8 cellular contexts compared by ENCODE assay signal in genomic region chr3:52197499-52197841, GRCh38. TPM values are rescaled to one million over a fixed set of nuclear protein-coding genes. Genes with fewer than 3 reads are reported as not detected.
A peak's percentile ranks its signal among the peaks of the same experiment; 100 is the strongest.
DNase-seq lines count a peak whose midpoint lies in the region; ATAC-seq, FAIRE-seq and TF ChIP-seq lines count a peak whose summit lies in the region.

No MANE protein-coding gene starts in this region.

- H3K4me3 ChIP-seq in GM06990 (replicated peaks; ENCODE audit: low read depth, low read length), result peak overlapping the region; percentile 85
- H3K4me3 ChIP-seq in OCI-LY3 (ENCODE audit: low read length), result peak overlapping the region; percentile 90
- peak overlapping the region; percentile 89 for H3K4me3 ChIP-seq in epithelial cell of proximal tubule (ENCODE audit: low read depth, low read length)
- peak overlapping the region; percentile 78 to 98 (median 85) for H3K4me3 ChIP-seq in pancreas

- H3K79me2 ChIP-seq in OCI-LY3 (ENCODE audit: low read length), result peaks cover 16% of the 10 kb centered on the region

- peak overlapping the region; percentile 91 for H3K9ac ChIP-seq in OCI-LY3 (ENCODE audit: low read length)

- no peaks in the 10 kb centered on the region for H4K20me1 ChIP-seq in OCI-LY3 (ENCODE audit: insufficient read depth, low read length)

- intact Hi-C loops in pancreas (cut with DNase I), result no loop called here

- FAIRE-seq in pancreas (lab: Jason Lieb, UNC) (no peak), GM12892 (lab: Jason Lieb, UNC) (no peak)

- H3K27ac ChIP-seq in OCI-LY3 (ENCODE audit: low read length), result peak overlapping the region; percentile 56
- peak overlapping the region in 3 of 4 donors; percentile 56 to 64 (median 61) for H3K27ac ChIP-seq in pancreas

- H3K9me3 ChIP-seq in OCI-LY3 (ENCODE audit: insufficient read depth, low read length) (no peaks in the 10 kb centered on the region), pancreas (no peaks in the 10 kb centered on the region)

- H2AFZ ChIP-seq in OCI-LY3 (ENCODE audit: low read depth, low read length), result peak overlapping the region; percentile 96

- 51 to 58% methylated on average over 10 of the region's 10 CpGs for WGBS in pancreas, 2 donors

- H3K27me3 ChIP-seq in GM06990 (replicated peaks; ENCODE audit: control insufficient read depth, insufficient read depth, low read length) (no peaks in the 10 kb centered on the region), OCI-LY3 (ENCODE audit: low read depth, low read length) (no peaks in the 10 kb centered on the region), pancreas (no peaks in the 10 kb centered on the region)

- no peak for TF ChIP-seq POLR2A in GM12892 (IDR thresholded peaks at IDR 0.05; ENCODE audit: low read depth, low read length)

- peak overlapping the region; percentile 94 for H3K4me2 ChIP-seq in OCI-LY3 (ENCODE audit: low read length)

- H3K4me1 ChIP-seq in OCI-LY3 (ENCODE audit: low read length), result peaks cover 20% of the 10 kb centered on the region
- peaks cover 0 to 16% (median 8%) of the 10 kb centered on the region in 3 donors for H3K4me1 ChIP-seq in pancreas

- TF ChIP-seq CTCF in GM06990 (IDR thresholded peaks at IDR 0.05; ENCODE audit: insufficient read depth, low read length, poor library complexity, severe bottlenecking), result no peak
- no peak for TF ChIP-seq CTCF in OCI-LY3 (IDR thresholded peaks at IDR 0.05; ENCODE audit: low read depth, low read length)
- TF ChIP-seq CTCF in epithelial cell of proximal tubule (conservative IDR thresholded peaks at IDR 0.05; ENCODE audit: low read depth, low read length), result peak; percentile 4
- TF ChIP-seq CTCF in pancreas (IDR thresholded peaks at IDR 0.05), result no peak

- no peak for DNase-seq in GM06990 (ENCODE audit: extremely low read depth, insufficient read length)
- DNase-seq in epithelial cell of proximal tubule (ENCODE audit: low read depth), result no peak
- no peak for DNase-seq in pancreas
- DNase-seq in NCI-H774 (lab: John Stamatoyannopoulos, UW), result no peak
- DNase-seq in GM12892 (ENCODE audit: insufficient read length), result no peak
- DNase-seq in HCEC 1CT, result no peak

- H3K36me3 ChIP-seq in GM06990 (ENCODE audit: control insufficient read depth, insufficient read depth, low read length) (peaks cover 4% of the 10 kb centered on the region; the same call in 1 of the 2 replicates), OCI-LY3 (replicated peaks; ENCODE audit: low read depth, low read length) (peaks cover 24% of the 10 kb centered on the region), pancreas (peaks cover 0 to 2% (median 0%) of the 10 kb centered on the region in 3 donors)

- peak in 1 of 4 donors; percentile 1 for ATAC-seq in pancreas
- ATAC-seq in GM21526 (IDR thresholded peaks at IDR 0.05; ENCODE audit: low FRiP score, unreplicated experiment), result no peak

RNA-seq across cellular contexts. Expression of gene ALAS1, which starts 0.5 kb away (rescaled TPM):
- 56.3 and 71.5 TPM in 2 replicates for total RNA-seq in epithelial cell of proximal tubule
- 10 to 100 TPM; 10.1 to 21.7 (median 12.9) TPM for total RNA-seq in pancreas
- polyA plus RNA-seq in pancreas, result 10 to 100 TPM in 1 of 2 donors, 1 to 10 TPM in 1; 8.4 to 20.2 TPM
- 58.3 TPM for polyA plus RNA-seq in GM12892 (2012; ENCODE audit: missing spikeins)

RNA-seq across cellular contexts. Expression of gene TLR9, which starts 28.0 kb away (rescaled TPM):
- total RNA-seq in epithelial cell of proximal tubule, result not detected in 2 replicates
- under 1 TPM in 4 of 6 donors, not detected in 2; 0.03 to 0.47 (median 0.04) TPM for total RNA-seq in pancreas
- under 1 TPM; 0.05 to 0.27 TPM for polyA plus RNA-seq in pancreas
- 0.30 TPM for polyA plus RNA-seq in GM12892 (2012; ENCODE audit: missing spikeins)

RNA-seq across cellular contexts. Expression of gene TWF2, which starts 41.5 kb away (rescaled TPM):
- total RNA-seq in epithelial cell of proximal tubule, result 154 and 189 TPM in 2 replicates
- total RNA-seq in pancreas, result 10 to 100 TPM in 4 of 6 donors, 1 to 10 TPM in 2; 8.9 to 26.8 (median 11.3) TPM
- polyA plus RNA-seq in pancreas, result 10 to 100 TPM; 12.9 to 15.9 TPM
- polyA plus RNA-seq in GM12892 (2012; ENCODE audit: missing spikeins), result 26.4 TPM

RNA-seq across cellular contexts. Expression of gene POC1A, which starts 43.2 kb away (rescaled TPM):
- total RNA-seq in epithelial cell of proximal tubule, result 15.7 and 35.6 TPM in 2 replicates
- total RNA-seq in pancreas, result 1 to 10 TPM in 1 of 6 donors, under 1 TPM in 5; 0.37 to 1.1 (median 0.71) TPM
- polyA plus RNA-seq in pancreas, result under 1 TPM; 0.46 to 0.80 TPM
- polyA plus RNA-seq in GM12892 (2012; ENCODE audit: missing spikeins), result 9.9 TPM

RNA-seq across cellular contexts. Expression of gene PPM1M, which starts 48.1 kb away (rescaled TPM):
- total RNA-seq in epithelial cell of proximal tubule (6.9 and 8.9 TPM in 2 replicates), pancreas (10 to 100 TPM in 1 of 6 donors, 1 to 10 TPM in 5; 4.0 to 15.2 (median 6.7) TPM)
- 10 to 100 TPM in 1 of 2 donors, 1 to 10 TPM in 1; 9.2 to 11.8 TPM for polyA plus RNA-seq in pancreas
- 24.1 TPM for polyA plus RNA-seq in GM12892 (2012; ENCODE audit: missing spikeins)
